ENCODE assay signal across 13 cellular contexts in genomic region chr1:36080801-36081200, GRCh38. TPM values are rescaled to one million over a fixed set of nuclear protein-coding genes. Genes with fewer than 3 reads are reported as not detected.
DNase-seq lines count a peak whose midpoint lies in the region; ATAC-seq and TF ChIP-seq lines count a peak whose summit lies in the region.
"Had no signal": no experiment of that assay in that cellular context is flagged by ENCODE, and none has a peak within 500 bp of the region (broad histone marks: within the 10 kb centered on the region; RNA-seq: fewer than 3 reads in every experiment).

No MANE protein-coding gene starts in this region.

- H3K18ac ChIP-seq in trophoblast cell (ENCODE audit: low read length): no peak overlapping the region

- TF ChIP-seq CTCF in RWPE2 (IDR thresholded peaks at IDR 0.05; ENCODE audit: poor library complexity, severe bottlenecking): no peak
- TF ChIP-seq CTCF in epithelial cell of esophagus (IDR thresholded peaks at IDR 0.05; ENCODE audit: insufficient read depth, low read depth, low read length, missing control alignments): no peak
- TF ChIP-seq CTCF in tibial nerve (IDR thresholded peaks at IDR 0.05): no peak

- H3K27me3 ChIP-seq in GM23248 (replicated peaks; ENCODE audit: insufficient read depth) (no peaks in the 10 kb centered on the region), RWPE2 (ENCODE audit: insufficient read depth, poor library complexity, severe bottlenecking) (no peaks in the 10 kb centered on the region), trophoblast cell (ENCODE audit: insufficient read depth, low read length) (no peaks in the 10 kb centered on the region), tibial nerve (peaks cover 0 to 26% of the 10 kb centered on the region in 2 donors)
- H3K27me3 ChIP-seq: BLaER1 had no signal

- H3K4me3 ChIP-seq in GM23248 (0 out of 2 replicates have a peak overlapping the region, but pooled peaks have one; percentile 8), RWPE2 (ENCODE audit: severe bottlenecking) (no peak overlapping the region), epithelial cell of esophagus (ENCODE audit: low read length) (no peak overlapping the region), trophoblast cell (ENCODE audit: low read depth, low read length) (no peak overlapping the region), tibial nerve (no peak overlapping the region)
- H3K4me3 ChIP-seq: BLaER1, GM23338 had no signal

- no peak overlapping the region for H3K4me2 ChIP-seq in GM23248 (ENCODE audit: unreplicated experiment)
- no peak overlapping the region for H3K4me2 ChIP-seq in trophoblast cell (ENCODE audit: low read length)
- H3K4me2 ChIP-seq: BLaER1, GM23338 had no signal

- peak overlapping the region; percentile 34 for H2AFZ ChIP-seq in GM23248
- H2AFZ ChIP-seq in trophoblast cell (ENCODE audit: insufficient read depth, low read length, poor library complexity): no peak overlapping the region
- H2AFZ ChIP-seq: GM23338 had no signal

- no peak overlapping the region for H4K12ac ChIP-seq in trophoblast cell (ENCODE audit: low read depth, low read length)

- no peaks in the 10 kb centered on the region for H4K20me1 ChIP-seq in GM23248 (ENCODE audit: insufficient read depth)
- H4K20me1 ChIP-seq: BLaER1 had no signal

- no peak overlapping the region for H4K91ac ChIP-seq in trophoblast cell (ENCODE audit: low read depth, low read length)

- WGBS in GM23248 (ENCODE audit: low coverage in 1 of 2, low lambda C conversion rate in 2 of 2, missing lambda C conversion rate in 2 of 2), 2 experiments: 3 to 4% methylated on average over 6 of the region's 6 CpGs
- no CpG with 5 or more reads among the region's 6 CpGs for WGBS in trophoblast cell (ENCODE audit: extremely low coverage, insufficient coverage, insufficient read length)
- WGBS in tibial nerve, 2 donors: 80% methylated on average over 6 of the region's 6 CpGs

- H3K27ac ChIP-seq in GM23248 (no peak overlapping the region), RWPE2 (ENCODE audit: poor library complexity, severe bottlenecking) (peak overlapping the region; percentile 16), trophoblast cell (ENCODE audit: low read depth, low read length) (no peak overlapping the region), tibial nerve (no peak overlapping the region)
- H3K27ac ChIP-seq: BLaER1 had no signal

- H3K9ac ChIP-seq in GM23248: no peak overlapping the region
- no peak overlapping the region for H3K9ac ChIP-seq in trophoblast cell (ENCODE audit: low read length)
- H3K9ac ChIP-seq: BLaER1 had no signal

- H3K23ac ChIP-seq in trophoblast cell (ENCODE audit: low read length): no peak overlapping the region

- ATAC-seq in RWPE2 (ENCODE audit: low read depth): peak; percentile 72
- ATAC-seq: GM23338 had no signal

- in situ Hi-C loops in GM23248 (cut with MboI): no loop called here

- no peaks in the 10 kb centered on the region for H3K9me2 ChIP-seq in GM23248 (ENCODE audit: insufficient read depth)

- no peaks in the 10 kb centered on the region for H3K36me3 ChIP-seq in GM23248 (ENCODE audit: low read depth)
- H3K36me3 ChIP-seq in RWPE2 (ENCODE audit: low read depth): no peaks in the 10 kb centered on the region
- no peaks in the 10 kb centered on the region for H3K36me3 ChIP-seq in trophoblast cell (ENCODE audit: control insufficient read depth in 1 of 2, insufficient read depth in 2 of 2, low read length in 2 of 2)
- no peaks in the 10 kb centered on the region for H3K36me3 ChIP-seq in tibial nerve
- H3K36me3 ChIP-seq: BLaER1 had no signal

- no peak overlapping the region for H2AK5ac ChIP-seq in trophoblast cell (ENCODE audit: low read length)

- no peak overlapping the region for H2BK12ac ChIP-seq in trophoblast cell (ENCODE audit: low read length)

- no peak for TF ChIP-seq POLR2A in tibial nerve (IDR thresholded peaks at IDR 0.05)

- H3F3A ChIP-seq in GM23248 (ENCODE audit: insufficient read depth): peaks cover 15% of the 10 kb centered on the region; the same call in 1 of the 2 replicates

- H3K4me1 ChIP-seq in GM23248 (ENCODE audit: insufficient read depth) (peaks cover 11% of the 10 kb centered on the region), RWPE2 (ENCODE audit: insufficient read depth, poor library complexity, severe bottlenecking) (peaks cover 3% of the 10 kb centered on the region), trophoblast cell (ENCODE audit: control insufficient read depth in 1 of 2, insufficient read depth in 2 of 2, low read length in 2 of 2) (peaks cover 0 to 4% of the 10 kb centered on the region in 2 experiments), tibial nerve (peaks cover 0 to 13% (median 12%) of the 10 kb centered on the region in 4 donors)

- no peak overlapping the region for H2BK120ac ChIP-seq in trophoblast cell (ENCODE audit: insufficient read depth, low read length, poor library complexity)

- no peak for TF ChIP-seq EP300 in tibial nerve (IDR thresholded peaks at IDR 0.05)

- H4K8ac ChIP-seq in trophoblast cell (ENCODE audit: low read depth, low read length): no peak overlapping the region

- peaks cover 2% of the 10 kb centered on the region for H3K79me1 ChIP-seq in trophoblast cell (ENCODE audit: low read length)

- H2BK5ac ChIP-seq in trophoblast cell (ENCODE audit: low read depth, low read length, poor library complexity): no peak overlapping the region

- no peak overlapping the region for H3K14ac ChIP-seq in trophoblast cell (ENCODE audit: low read length)

- no peak overlapping the region for H3K4ac ChIP-seq in trophoblast cell (ENCODE audit: low read depth, low read length)

- H3K79me2 ChIP-seq in GM23248 (ENCODE audit: insufficient read depth) (no peaks in the 10 kb centered on the region), trophoblast cell (ENCODE audit: control insufficient read depth, insufficient read depth, low read length, poor library complexity) (no peaks in the 10 kb centered on the region)

- peak; percentile 34 for DNase-seq in GM23248
- no peak for DNase-seq in RWPE2 (ENCODE audit: low spot score)
- peak; percentile 57 for DNase-seq in epithelial cell of esophagus (ENCODE audit: low read depth)
- peak; percentile 90 to 97 for DNase-seq in trophoblast cell
- DNase-seq in NCI-H1417 treated with DMSO at 0.1 percent for 48 hours (lab: John Stamatoyannopoulos, UW): no peak
- DNase-seq in tibial nerve (ENCODE audit: low spot score in 2 of 2): no peak
- no peak for DNase-seq in pons (ENCODE audit: low spot score)
- DNase-seq: 8988T; AML-193; CD4-positive, CD25-positive, alpha-beta regulatory T cell; DMS53 had no signal

- no peaks in the 10 kb centered on the region for H3K9me3 ChIP-seq in GM23248 (ENCODE audit: low read depth)
- H3K9me3 ChIP-seq in RWPE2 (ENCODE audit: severe bottlenecking): no peaks in the 10 kb centered on the region
- H3K9me3 ChIP-seq in trophoblast cell (ENCODE audit: insufficient read depth, low read depth, low read length): no peaks in the 10 kb centered on the region
- H3K9me3 ChIP-seq in tibial nerve: no peaks in the 10 kb centered on the region
- H3K9me3 ChIP-seq: BLaER1 had no signal

RNA-seq across cellular contexts. Expression of gene TEKT2, which starts 3.1 kb away (rescaled TPM):
- total RNA-seq in GM23248 (2014; rRNA removed; shearing (Covaris generic)): not detected in 2 replicates
- polyA plus RNA-seq in GM23248 (2016; fragmentation: Nextera tagmentation; extraction: Ambion mirVana): not detected in 2 replicates
- polyA plus RNA-seq in trophoblast cell (2013): 0.36 and 0.49 TPM in 2 replicates
- total RNA-seq in tibial nerve: under 1 TPM in 1 of 4 donors, not detected in 3; 0.90 TPM
- polyA plus RNA-seq: CD4-positive, CD25-positive, alpha-beta regulatory T cell had no signal

RNA-seq across cellular contexts. Expression of gene ADPRS, which starts 7.9 kb away (rescaled TPM):
- total RNA-seq in GM23248 (2014; rRNA removed; shearing (Covaris generic)): 64.7 and 70.3 TPM in 2 replicates
- polyA plus RNA-seq in GM23248 (2016; fragmentation: Nextera tagmentation; extraction: Ambion mirVana): 38.9 and 42.0 TPM in 2 replicates
- polyA plus RNA-seq in trophoblast cell (2013): 14.7 and 16.2 TPM in 2 replicates
- total RNA-seq in tibial nerve: 10 to 100 TPM; 41.0 to 64.3 (median 48.0) TPM

RNA-seq across cellular contexts. Expression of gene COL8A2, which starts 44.2 kb away (rescaled TPM):
- total RNA-seq in GM23248 (2014; rRNA removed; shearing (Covaris generic)): 30.5 and 33.1 TPM in 2 replicates
- 2.9 and 3.2 TPM in 2 replicates for polyA plus RNA-seq in GM23248 (2016; fragmentation: Nextera tagmentation; extraction: Ambion mirVana)
- 0.25 and 0.27 TPM in 2 replicates for polyA plus RNA-seq in trophoblast cell (2013)
- total RNA-seq in tibial nerve: 10 to 100 TPM; 26.7 to 57.9 (median 50.2) TPM
- total RNA-seq: CD4-positive, CD25-positive, alpha-beta regulatory T cell had no signal

Comparison
In these comparisons a context has a peak if more than half of its experiments do, and no peak if none do; other contexts are left out.
1. DNase-seq: peak in GM23248 (single experiment), epithelial cell of esophagus (single experiment) and trophoblast cell (2 of 2); none in RWPE2 (single experiment), NCI-H1417 treated with DMSO at 0.1 percent for 48 hours (single experiment), tibial nerve (0 of 2) and pons (single experiment).